In genomic region chr4:827209-828081, GRCh38 we compare ENCODE assay signal across 3 cellular contexts.
A peak's percentile ranks its signal among the peaks of the same experiment; 100 is the strongest.
TF ChIP-seq lines count a peak whose summit lies in the region.

No MANE protein-coding gene starts in this region.

TF ChIP-seq in SK-N-SH treated with all-trans-retinoic acid at 6 μM for 48 hours, 23 proteins besides CTCF, POLR2A, EP300 and RAD21:
- TF ChIP-seq ZC3H10 (CRISPR knock-in tag; IDR thresholded peaks at IDR 0.05) (no peak), ESRRG (CRISPR knock-in tag; IDR thresholded peaks at IDR 0.05) (no peak)

TF ChIP-seq in SK-N-SH, 30 proteins besides CTCF, POLR2A, EP300 and RAD21:
- TF ChIP-seq TAF1 (IDR thresholded peaks at IDR 0.05; ENCODE audit: borderline replicate concordance, low read depth, low read length) (no peak), NRF1 (IDR thresholded peaks at IDR 0.05; ENCODE audit: low read depth, low read length) (no peak), NFIC (IDR thresholded peaks at IDR 0.05; ENCODE audit: borderline replicate concordance) (no peak), SMC3 (IDR thresholded peaks at IDR 0.05; ENCODE audit: low read depth, low read length) (no peak), RFX5 (IDR thresholded peaks at IDR 0.05; ENCODE audit: low read length) (no peak), YY1 (IDR thresholded peaks at IDR 0.05; ENCODE audit: low read depth) (no peak), EZH2phosphoT487 (IDR thresholded peaks at IDR 0.05; ENCODE audit: borderline replicate concordance, low read depth) (no peak), FOXM1 (IDR thresholded peaks at IDR 0.05; ENCODE audit: low read depth) (no peak)
- TF ChIP-seq, protein P1, sequence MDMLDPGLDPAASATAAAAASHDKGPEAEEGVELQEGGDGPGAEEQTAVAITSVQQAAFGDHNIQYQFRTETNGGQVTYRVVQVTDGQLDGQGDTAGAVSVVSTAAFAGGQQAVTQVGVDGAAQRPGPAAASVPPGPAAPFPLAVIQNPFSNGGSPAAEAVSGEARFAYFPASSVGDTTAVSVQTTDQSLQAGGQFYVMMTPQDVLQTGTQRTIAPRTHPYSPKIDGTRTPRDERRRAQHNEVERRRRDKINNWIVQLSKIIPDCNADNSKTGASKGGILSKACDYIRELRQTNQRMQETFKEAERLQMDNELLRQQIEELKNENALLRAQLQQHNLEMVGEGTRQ (IDR thresholded peaks at IDR 0.05; ENCODE audit: borderline replicate concordance, low read depth, low read length): no peak
TF ChIP-seq in SK-N-SH: peak in this region for 0.

TF ChIP-seq in endothelial cell of umbilical vein, 7 proteins besides CTCF, POLR2A, EP300 and RAD21:
- TF ChIP-seq, protein P2, sequence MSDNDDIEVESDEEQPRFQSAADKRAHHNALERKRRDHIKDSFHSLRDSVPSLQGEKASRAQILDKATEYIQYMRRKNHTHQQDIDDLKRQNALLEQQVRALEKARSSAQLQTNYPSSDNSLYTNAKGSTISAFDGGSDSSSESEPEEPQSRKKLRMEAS (IDR thresholded peaks at IDR 0.05; ENCODE audit: insufficient read depth, insufficient read length): no peak
- peak; percentile 73 for TF ChIP-seq EZH2 (IDR thresholded peaks at IDR 0.05; ENCODE audit: borderline replicate concordance, low read depth, low read length, severe bottlenecking)
- no peak for TF ChIP-seq JUN (IDR thresholded peaks at IDR 0.05; ENCODE audit: borderline replicate concordance, insufficient read depth, insufficient read length, low read depth)
TF ChIP-seq in endothelial cell of umbilical vein: peak in this region for 1.
